ENCODE assay signal across 8 cellular contexts in genomic region chr3:156826896-156827882, GRCh38. TPM values are rescaled to one million over a fixed set of nuclear protein-coding genes. Genes with fewer than 3 reads are reported as not detected.
A peak's percentile ranks its signal among the peaks of the same experiment; 100 is the strongest.
DNase-seq lines count a peak whose midpoint lies in the region; ATAC-seq and TF ChIP-seq lines count a peak whose summit lies in the region.

No MANE protein-coding gene starts in this region.

- peaks cover 25% of the 10 kb centered on the region for H3K4me1 ChIP-seq in RWPE2 (ENCODE audit: insufficient read depth, poor library complexity, severe bottlenecking)
- H3K4me1 ChIP-seq in esophagus muscularis mucosa, result peaks cover 4 to 14% (median 9%) of the 10 kb centered on the region in 4 donors
- peaks cover 0 to 5% of the 10 kb centered on the region in 2 experiments for H3K4me1 ChIP-seq in trophoblast cell (ENCODE audit: control insufficient read depth in 1 of 2, insufficient read depth in 2 of 2, low read length in 2 of 2)

- no peak overlapping the region for H4K91ac ChIP-seq in trophoblast cell (ENCODE audit: low read depth, low read length)

- no peak overlapping the region for H3K9ac ChIP-seq in trophoblast cell (ENCODE audit: low read length)

- no peaks in the 10 kb centered on the region for H3K36me3 ChIP-seq in RWPE2 (ENCODE audit: low read depth)
- H3K36me3 ChIP-seq in esophagus muscularis mucosa, result no peaks in the 10 kb centered on the region
- no peaks in the 10 kb centered on the region for H3K36me3 ChIP-seq in trophoblast cell (ENCODE audit: control insufficient read depth in 1 of 2, insufficient read depth in 2 of 2, low read length in 2 of 2)

- H4K12ac ChIP-seq in trophoblast cell (ENCODE audit: low read depth, low read length), result no peak overlapping the region

- no peaks in the 10 kb centered on the region for H3K9me3 Mint-ChIP-seq in activated naive CD4-positive, alpha-beta T cell treated with anti-CD3 and anti-CD28 coated beads for 36 hours

- TF ChIP-seq EP300 in esophagus muscularis mucosa (IDR thresholded peaks at IDR 0.05), result no peak

- no peak overlapping the region for H3K18ac ChIP-seq in trophoblast cell (ENCODE audit: low read length)

- peaks cover 16% of the 10 kb centered on the region for H3K4me1 Mint-ChIP-seq in activated naive CD4-positive, alpha-beta T cell treated with anti-CD3 and anti-CD28 coated beads for 36 hours (ENCODE audit: low read depth)

- H3K9me3 ChIP-seq in RWPE2 (ENCODE audit: severe bottlenecking), result no peaks in the 10 kb centered on the region
- no peaks in the 10 kb centered on the region for H3K9me3 ChIP-seq in esophagus muscularis mucosa
- no peaks in the 10 kb centered on the region for H3K9me3 ChIP-seq in trophoblast cell (ENCODE audit: insufficient read depth, low read depth, low read length)

- H2BK12ac ChIP-seq in trophoblast cell (ENCODE audit: low read length), result no peak overlapping the region

- intact Hi-C loops in activated naive CD4-positive, alpha-beta T cell treated with anti-CD3 and anti-CD28 coated beads for 36 hours (cut with micrococcal nuclease), result loop anchor here (1.0 to 10.0 kb wide), 6 partner anchors 10 to 672 kb away; partner anchors contain the start of gene TIPARP
- intact Hi-C loops in esophagus muscularis mucosa (cut with DNase I), result loop anchor here (5.0 to 10.0 kb wide), 2 partner anchors 255 to 272 kb away; partner anchors contain the start of gene SSR3

- CTCF ChIA-PET in activated naive CD4-positive, alpha-beta T cell treated with anti-CD3 and anti-CD28 coated beads for 36 hours (lab: Charles Lee), result interaction anchor here (0.6 to 1.6 kb wide), 3 partner anchors 9 to 154 kb away, joined by 3 to 4 read pairs (median 3); no protein-coding TSS in a partner anchor

- H3K4me3 Mint-ChIP-seq in activated naive CD4-positive, alpha-beta T cell treated with anti-CD3 and anti-CD28 coated beads for 36 hours, result peak overlapping the region; percentile 93

- peak overlapping the region; percentile 71 for H3K4me2 ChIP-seq in trophoblast cell (ENCODE audit: low read length)

- no peaks in the 10 kb centered on the region for H3K79me2 ChIP-seq in trophoblast cell (ENCODE audit: control insufficient read depth, insufficient read depth, low read length, poor library complexity)

- peak overlapping the region; percentile 92 for H3K27ac Mint-ChIP-seq in activated naive CD4-positive, alpha-beta T cell treated with anti-CD3 and anti-CD28 coated beads for 36 hours

- H2AFZ ChIP-seq in trophoblast cell (ENCODE audit: insufficient read depth, low read length, poor library complexity), result peak overlapping the region; percentile 70

- H2BK5ac ChIP-seq in trophoblast cell (ENCODE audit: low read depth, low read length, poor library complexity), result no peak overlapping the region

- H4K8ac ChIP-seq in trophoblast cell (ENCODE audit: low read depth, low read length), result peak overlapping the region; percentile 95

- TF ChIP-seq CTCF in RWPE2 (IDR thresholded peaks at IDR 0.05; ENCODE audit: poor library complexity, severe bottlenecking) (no peak), esophagus muscularis mucosa (IDR thresholded peaks at IDR 0.05) (no peak)

- TF ChIP-seq POLR2A in esophagus muscularis mucosa (IDR thresholded peaks at IDR 0.05; ENCODE audit: low read depth), result no peak

- H3K79me1 ChIP-seq in trophoblast cell (ENCODE audit: low read length), result peaks cover 9% of the 10 kb centered on the region

- H3K27me3 Mint-ChIP-seq in activated naive CD4-positive, alpha-beta T cell treated with anti-CD3 and anti-CD28 coated beads for 36 hours (ENCODE audit: low read depth), result no peaks in the 10 kb centered on the region

- no peak overlapping the region for H3K23ac ChIP-seq in trophoblast cell (ENCODE audit: low read length)

- ATAC-seq in RWPE2 (ENCODE audit: low read depth), result no peak
- no peak for ATAC-seq in HG02938 (IDR thresholded peaks at IDR 0.05; ENCODE audit: unreplicated experiment)
- ATAC-seq in GM19467 (IDR thresholded peaks at IDR 0.05; ENCODE audit: unreplicated experiment), result no peak

- H3K4ac ChIP-seq in trophoblast cell (ENCODE audit: low read depth, low read length), result no peak overlapping the region

- H3K27me3 ChIP-seq in RWPE2 (ENCODE audit: insufficient read depth, poor library complexity, severe bottlenecking), result no peaks in the 10 kb centered on the region
- no peaks in the 10 kb centered on the region for H3K27me3 ChIP-seq in esophagus muscularis mucosa
- H3K27me3 ChIP-seq in trophoblast cell (ENCODE audit: insufficient read depth, low read length), result no peaks in the 10 kb centered on the region

- no peaks in the 10 kb centered on the region for H3K36me3 Mint-ChIP-seq in activated naive CD4-positive, alpha-beta T cell treated with anti-CD3 and anti-CD28 coated beads for 36 hours (ENCODE audit: low read depth)

- H2AK5ac ChIP-seq in trophoblast cell (ENCODE audit: low read length), result no peak overlapping the region

- no peak overlapping the region for H2BK120ac ChIP-seq in trophoblast cell (ENCODE audit: insufficient read depth, low read length, poor library complexity)

- DNase-seq in activated naive CD4-positive, alpha-beta T cell treated with anti-CD3 and anti-CD28 coated beads for 36 hours, result no peak
- DNase-seq in activated naive CD4-positive, alpha-beta T cell treated with anti-CD3 and anti-CD28 coated beads, Interleukin-2, amount 50 U/mL, for 16 hours, result no peak
- DNase-seq in RWPE2 (ENCODE audit: low spot score), result no peak
- DNase-seq in esophagus muscularis mucosa (ENCODE audit: extremely low spot score), result no peak
- DNase-seq in trophoblast cell, result no peak
- no peak for DNase-seq in ureter (ENCODE audit: low spot score)

- no peak overlapping the region for H3K14ac ChIP-seq in trophoblast cell (ENCODE audit: low read length)

- WGBS in esophagus muscularis mucosa, result 42% methylated on average over 16 of the region's 16 CpGs
- WGBS in trophoblast cell (ENCODE audit: extremely low coverage, insufficient coverage, insufficient read length), result no CpG with 5 or more reads among the region's 16 CpGs

- H3K27ac ChIP-seq in RWPE2 (ENCODE audit: poor library complexity, severe bottlenecking), result peak overlapping the region; percentile 99
- H3K27ac ChIP-seq in esophagus muscularis mucosa (replicated peaks in 1 of 4), result peak overlapping the region; percentile 82 to 91 (median 87)
- no peak overlapping the region for H3K27ac ChIP-seq in trophoblast cell (ENCODE audit: low read depth, low read length)

- peak overlapping the region; percentile 41 for H3K4me3 ChIP-seq in RWPE2 (ENCODE audit: severe bottlenecking)
- peak overlapping the region; percentile 67 to 79 (median 74) for H3K4me3 ChIP-seq in esophagus muscularis mucosa
- H3K4me3 ChIP-seq in trophoblast cell (ENCODE audit: low read depth, low read length), result peak overlapping the region; percentile 76

RNA-seq across cellular contexts. Expression of gene LEKR1, which starts 1.0 kb away (rescaled TPM):
- total RNA-seq in activated naive CD4-positive, alpha-beta T cell treated with anti-CD3 and anti-CD28 coated beads for 36 hours, result under 1 TPM; 0.43 to 0.77 TPM
- 1 to 10 TPM in 1 of 4 donors, under 1 TPM in 2, not detected in 1; 0.11 to 1.2 (median 0.33) TPM for total RNA-seq in esophagus muscularis mucosa
- 0.04 and 0.14 TPM in 2 replicates for polyA plus RNA-seq in trophoblast cell (2013)
- 3.5 TPM for total RNA-seq in ureter
